20 cellular contexts compared by ENCODE assay signal in genomic region chr10:124053971-124054370, GRCh38. TPM values are rescaled to one million over a fixed set of nuclear protein-coding genes. Genes with fewer than 3 reads are reported as not detected.
DNase-seq lines count a peak whose midpoint lies in the region; ATAC-seq, FAIRE-seq and TF ChIP-seq lines count a peak whose summit lies in the region.
"Had no signal": no experiment of that assay in that cellular context is flagged by ENCODE, and none has a peak within 500 bp of the region (broad histone marks: within the 10 kb centered on the region; RNA-seq: fewer than 3 reads in every experiment).

No MANE protein-coding gene starts in this region.

- DNase-seq in EH (ENCODE audit: low read depth) (peak; percentile 22), LNCaP clone FGC (ENCODE audit: low read depth) (peak; percentile 30), choroid plexus epithelial cell (ENCODE audit: low read depth) (peak; percentile 9), nephron progenitor cell (no peak), iPS-NIHi11 (ENCODE audit: low spot score) (no peak), GM12892 (ENCODE audit: insufficient read length) (no peak), globus pallidus (ENCODE audit: low spot score) (no peak)
- DNase-seq: activated CD8-positive, alpha-beta T cell treated with anti-CD3 and anti-CD28 coated beads, Interleukin-2, amount 10 ng/mL, durations not matched to agents 7 days and 5 days; amniotic stem cell; CD4-positive, CD25-positive, alpha-beta regulatory T cell; esophagus squamous epithelium; GDM1; hippocampal formation; left lung; NCI-H1092 treated with DMSO at 0.1 percent for 48 hours; NCI-H446 treated with DMSO at 0.1 percent for 48 hours had no signal

- FAIRE-seq in GM12892 (lab: Jason Lieb, UNC) = no peak
- FAIRE-seq: colon, GM19239 had no signal

- TF ChIP-seq POLR2A in GM12892 (IDR thresholded peaks at IDR 0.05; ENCODE audit: low read depth, low read length) = no peak

- ATAC-seq in HG03520 (IDR thresholded peaks at IDR 0.05; ENCODE audit: unreplicated experiment) = no peak
- ATAC-seq: activated CD8-positive, alpha-beta T cell treated with anti-CD3 and anti-CD28 coated beads, Interleukin-2, amount 10 ng/mL, durations not matched to agents 7 days and 5 days; left lung had no signal

- TF ChIP-seq CTCF in LNCaP clone FGC (IDR thresholded peaks at IDR 0.05; ENCODE audit: control insufficient read depth, extremely low read depth, insufficient read depth) (no peak), choroid plexus epithelial cell (conservative IDR thresholded peaks at IDR 0.05; ENCODE audit: low read depth, low read length) (no peak), nephron progenitor cell (IDR thresholded peaks at IDR 0.05) (no peak)

- H3K4me1 Mint-ChIP-seq in nephron progenitor cell = peaks cover 38% of the 10 kb centered on the region
- H3K4me1 Mint-ChIP-seq: CD4-positive, CD25-positive, alpha-beta regulatory T cell had no signal

- H3K27me3 Mint-ChIP-seq in nephron progenitor cell (ENCODE audit: low read depth, poor library complexity) = peaks cover 9% of the 10 kb centered on the region

- no peak overlapping the region for H3K4me3 Mint-ChIP-seq in nephron progenitor cell
- H3K4me3 Mint-ChIP-seq: activated CD8-positive, alpha-beta T cell treated with anti-CD3 and anti-CD28 coated beads, Interleukin-2, amount 10 ng/mL, durations not matched to agents 7 days and 5 days; activated T-helper 1 cell treated with anti-CD3 and anti-CD28 coated beads, Interleukin-12 subunit alpha, Interleukin-12 subunit beta, Interleukin-2, Interleukin-4 antibody, amounts not matched to agents 30 ng/mL and 10 ng/mL and 1 ng/mL, durations not matched to agents 14 hours and 24 hours and 36 hours; CD4-positive, CD25-positive, alpha-beta regulatory T cell had no signal

- peak overlapping the region; percentile 94 for H3K27ac Mint-ChIP-seq in nephron progenitor cell
- H3K27ac Mint-ChIP-seq: activated CD8-positive, alpha-beta T cell treated with anti-CD3 and anti-CD28 coated beads, Interleukin-2, amount 10 ng/mL, durations not matched to agents 7 days and 5 days; activated T-helper 1 cell treated with anti-CD3 and anti-CD28 coated beads, Interleukin-12 subunit alpha, Interleukin-12 subunit beta, Interleukin-2, Interleukin-4 antibody, amounts not matched to agents 30 ng/mL and 10 ng/mL and 1 ng/mL, durations not matched to agents 14 hours and 24 hours and 36 hours; CD4-positive, CD25-positive, alpha-beta regulatory T cell had no signal

- no peaks in the 10 kb centered on the region for H3K36me3 Mint-ChIP-seq in nephron progenitor cell (ENCODE audit: low read depth)
- H3K36me3 Mint-ChIP-seq: CD4-positive, CD25-positive, alpha-beta regulatory T cell had no signal

- H3K4me3 ChIP-seq in LNCaP clone FGC (ENCODE audit: low read depth, low read length) (no peak overlapping the region), choroid plexus epithelial cell (ENCODE audit: low read depth, low read length) (no peak overlapping the region)
- H3K4me3 ChIP-seq: esophagus squamous epithelium, left lung had no signal

- H3K9me3 Mint-ChIP-seq in nephron progenitor cell = no peaks in the 10 kb centered on the region
- H3K9me3 Mint-ChIP-seq: activated T-helper 1 cell treated with anti-CD3 and anti-CD28 coated beads, Interleukin-12 subunit alpha, Interleukin-12 subunit beta, Interleukin-2, Interleukin-4 antibody, amounts not matched to agents 30 ng/mL and 10 ng/mL and 1 ng/mL, durations not matched to agents 14 hours and 24 hours and 36 hours had no signal

RNA-seq across cellular contexts. Expression of gene CHST15, which starts 39.4 kb away (rescaled TPM):
- polyA plus RNA-seq in GM12892 (2012; ENCODE audit: missing spikeins) = 1.1 TPM

Comparison
In these comparisons a context has a peak if more than half of its experiments do, and no peak if none do; other contexts are left out.
1. DNase-seq: peak in EH (single experiment), LNCaP clone FGC (single experiment) and choroid plexus epithelial cell (single experiment); none in nephron progenitor cell (single experiment), iPS-NIHi11 (single experiment), GM12892 (single experiment) and globus pallidus (single experiment).